8 cellular contexts compared by ENCODE assay signal in genomic region chr19:16383584-16384161, GRCh38. TPM values are rescaled to one million over a fixed set of nuclear protein-coding genes. Genes with fewer than 3 reads are reported as not detected.
DNase-seq lines count a peak whose midpoint lies in the region; ATAC-seq and TF ChIP-seq lines count a peak whose summit lies in the region.

No MANE protein-coding gene starts in this region.

- H3K9me3 ChIP-seq in CD4-positive, alpha-beta memory T cell (ENCODE audit: control insufficient read depth in 1 of 2, low read length in 2 of 2), result no peaks in the 10 kb centered on the region
- H3K9me3 ChIP-seq in esophagus squamous epithelium, result no peaks in the 10 kb centered on the region

- peaks cover 62% of the 10 kb centered on the region for H3K4me1 ChIP-seq in CD4-positive, alpha-beta memory T cell (ENCODE audit: insufficient read depth, low read length)
- H3K4me1 ChIP-seq in esophagus squamous epithelium (peaks cover 10 to 34% (median 13%) of the 10 kb centered on the region in 3 donors), rectal smooth muscle tissue (ENCODE audit: control insufficient read depth, insufficient read depth, low read length) (peaks cover 21% of the 10 kb centered on the region)

- H3K9me3 Mint-ChIP-seq in CD4-positive, alpha-beta memory T cell, result peaks cover 0 to 2% (median 0%) of the 10 kb centered on the region in 8 donors

- POLR2A ChIA-PET in CD4-positive, alpha-beta memory T cell (lab: Charles Lee; ENCODE audit: partially characterized antibody), result interaction anchor here (0.9 to 34.9 kb wide), 11 partner anchors 21 to 198 kb away, joined by 3 to 6478 read pairs (median 8); partner anchors contain the start of genes FAM32A and KLF2

- peak overlapping the region; percentile 66 for H3K27ac ChIP-seq in CD4-positive, alpha-beta memory T cell (ENCODE audit: low read depth, low read length)
- H3K27ac ChIP-seq in esophagus squamous epithelium, result peak overlapping the region; percentile 57 to 90 (median 86)
- H3K27ac ChIP-seq in rectal smooth muscle tissue (ENCODE audit: low read depth, low read length), result peak overlapping the region; percentile 87

- TF ChIP-seq CTCF in LNCAP (IDR thresholded peaks at IDR 0.05) (peak; percentile 29; the same call in 1 of the 2 replicates), esophagus squamous epithelium (IDR thresholded peaks at IDR 0.05) (peak in 2 of 6 experiments; percentile 2)

- peak overlapping the region in 1 of 2 donors; percentile 50 for H3K4me3 ChIP-seq in CD4-positive, alpha-beta memory T cell (ENCODE audit: low read length in 2 of 2)
- H3K4me3 ChIP-seq in esophagus squamous epithelium (no peak overlapping the region), rectal smooth muscle tissue (ENCODE audit: low read length) (no peak overlapping the region)

- no peak for TF ChIP-seq POLR2A in esophagus squamous epithelium (IDR thresholded peaks at IDR 0.05)

- peaks cover 32 to 76% (median 56%) of the 10 kb centered on the region in 4 donors for H3K4me1 Mint-ChIP-seq in CD4-positive, alpha-beta memory T cell

- ATAC-seq in HG03571 (IDR thresholded peaks at IDR 0.05; ENCODE audit: unreplicated experiment), result no peak

- no peaks in the 10 kb centered on the region for H3K27me3 ChIP-seq in CD4-positive, alpha-beta memory T cell (ENCODE audit: insufficient read depth, low read length)
- H3K27me3 ChIP-seq in esophagus squamous epithelium (no peaks in the 10 kb centered on the region), rectal smooth muscle tissue (ENCODE audit: control insufficient read depth, insufficient read depth, low read length) (no peaks in the 10 kb centered on the region)

- H3K4me3 Mint-ChIP-seq in CD4-positive, alpha-beta memory T cell, result peak overlapping the region in 6 of 8 donors; percentile 63 to 85 (median 77)

- H3K36me3 Mint-ChIP-seq in CD4-positive, alpha-beta memory T cell, result peaks cover 34 to 48% of the 10 kb centered on the region in 2 donors

- CTCF ChIA-PET in CD4-positive, alpha-beta memory T cell (lab: Charles Lee; ENCODE audit: partially characterized antibody), result interaction anchor here (1.0 to 6.0 kb wide), 30 partner anchors 9 to 342 kb away, joined by 3 to 257 read pairs (median 9); partner anchors contain the start of genes AP1M1, FAM32A and KLF2

- peak overlapping the region; percentile 93 to 97 (median 96) for H3K27ac Mint-ChIP-seq in CD4-positive, alpha-beta memory T cell

- DNase-seq in CD4-positive, alpha-beta memory T cell, result no peak
- no peak for DNase-seq in esophagus squamous epithelium (lab: John Stamatoyannopoulos, UW)
- no peak for DNase-seq in OCI-M2 (lab: John Stamatoyannopoulos, UW; ENCODE audit: unreplicated experiment)
- DNase-seq in AG08395 (ENCODE audit: low spot score), result no peak
- DNase-seq in NOMO-1 (lab: John Stamatoyannopoulos, UW; ENCODE audit: unreplicated experiment in 2 of 2), result no peak

- intact Hi-C loops in CD4-positive, alpha-beta memory T cell (cut with micrococcal nuclease), result loop anchor here (1.0 to 5.0 kb wide), 5 partner anchors 45 to 186 kb away; partner anchors contain the start of genes AP1M1 and KLF2
- intact Hi-C loops in esophagus squamous epithelium (cut with DNase I), result loop anchor here (2.0 kb wide), 1 partner anchor 135 kb away; no protein-coding TSS in a partner anchor

- H3K36me3 ChIP-seq in CD4-positive, alpha-beta memory T cell (ENCODE audit: insufficient read depth, low read length), result peaks cover 19% of the 10 kb centered on the region
- H3K36me3 ChIP-seq in esophagus squamous epithelium (peaks cover 11 to 85% (median 13%) of the 10 kb centered on the region in 3 donors), rectal smooth muscle tissue (ENCODE audit: control insufficient read depth, insufficient read depth, low read length) (peaks cover 11% of the 10 kb centered on the region)

- no peaks in the 10 kb centered on the region for H3K27me3 Mint-ChIP-seq in CD4-positive, alpha-beta memory T cell

- 80 to 85% methylated on average over 7 to 12 of the region's 21 CpGs for WGBS in esophagus squamous epithelium, 2 donors

- no peak overlapping the region for H3K9ac ChIP-seq in rectal smooth muscle tissue (ENCODE audit: low read length)

RNA-seq across cellular contexts. Expression of gene KLF2, which starts 59.0 kb away (rescaled TPM):
- 100 to 1,000 TPM; 425 to 437 TPM for total RNA-seq in CD4-positive, alpha-beta memory T cell
- 100 to 1,000 TPM; 120 to 300 TPM for polyA plus RNA-seq in CD4-positive, alpha-beta memory T cell
- 10 to 100 TPM in 1 of 4 donors, 1 to 10 TPM in 3; 4.2 to 11.4 (median 8.0) TPM for total RNA-seq in esophagus squamous epithelium

Comparison
In these comparisons a context has a peak if more than half of its experiments do, and no peak if none do; other contexts are left out.
1. RNA of gene KLF2, which starts 59.0 kb away (total RNA-seq): 425 to 437 TPM in CD4-positive, alpha-beta memory T cell; 4.2 to 11.4 TPM in esophagus squamous epithelium; every median in the first group is over 10 times any median in the second.
2. Peak in every context shown above with its lines, with median percentiles within 50 percentile points of each other: H3K27ac ChIP-seq.